ENCODE assay signal across 1 cellular context in the genomic region with DNA sequence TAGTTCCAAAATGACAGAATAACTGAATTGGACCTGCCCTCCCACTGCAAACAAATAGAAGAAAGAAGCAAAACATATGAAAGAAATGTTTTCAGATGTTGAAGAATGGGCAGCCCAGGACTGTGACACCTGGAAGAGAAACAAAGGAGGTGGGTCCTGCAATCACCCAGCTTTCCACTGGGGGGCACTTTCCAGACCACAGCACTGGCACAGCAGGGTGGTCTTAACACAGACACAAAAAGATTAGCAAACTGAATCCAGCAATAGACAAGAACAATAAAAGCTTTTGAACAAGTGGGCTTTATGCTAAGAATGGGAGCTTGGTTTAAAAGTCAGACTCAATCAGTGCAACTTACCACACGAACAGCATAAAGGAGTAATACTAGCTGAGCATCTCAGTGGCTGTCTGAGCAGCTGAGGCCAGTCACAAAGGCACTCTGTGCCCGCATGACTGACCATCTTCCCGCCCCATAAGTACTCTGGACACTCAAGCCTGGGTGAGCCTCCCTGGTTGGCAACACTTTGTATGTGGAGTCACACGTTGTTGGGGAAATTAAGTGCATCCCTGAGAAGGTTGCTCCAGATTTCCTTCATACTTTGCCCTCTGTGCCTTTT.
TF ChIP-seq lines count a peak whose summit lies in the region.

No MANE protein-coding gene starts in this region.

TF ChIP-seq in GM12878, 131 proteins besides CTCF, POLR2A, EP300 and RAD21:
- TF ChIP-seq SMC3 (IDR thresholded peaks at IDR 0.05; ENCODE audit: borderline replicate concordance, low read length) (peak; percentile 28; the same call in 1 of the 2 replicates), RUNX3 (IDR thresholded peaks at IDR 0.05; ENCODE audit: low read length) (peak; percentile 45; the same call in 1 of the 2 replicates), HCFC1 (IDR thresholded peaks at IDR 0.05; ENCODE audit: low read length) (no peak)
